1 cellular context compared by ENCODE assay signal in genomic region chr6:134614606-134615485, GRCh38.
TF ChIP-seq lines count a peak whose summit lies in the region.

No MANE protein-coding gene starts in this region.

TF ChIP-seq in HepG2, 621 proteins besides CTCF, POLR2A, EP300 and RAD21 (continued from another document):
- no peak for TF ChIP-seq KDM5B (CRISPR knock-in tag; IDR thresholded peaks at IDR 0.05; ENCODE audit: borderline replicate concordance)
- peak; percentile 51; the same call in 1 of the 2 replicates for TF ChIP-seq CEBPB (IDR thresholded peaks at IDR 0.05; ENCODE audit: borderline replicate concordance, low read depth, low read length)
TF ChIP-seq in HepG2: peak in this region for 1.
